ENCODE assay signal across 8 cellular contexts in the genomic region with DNA sequence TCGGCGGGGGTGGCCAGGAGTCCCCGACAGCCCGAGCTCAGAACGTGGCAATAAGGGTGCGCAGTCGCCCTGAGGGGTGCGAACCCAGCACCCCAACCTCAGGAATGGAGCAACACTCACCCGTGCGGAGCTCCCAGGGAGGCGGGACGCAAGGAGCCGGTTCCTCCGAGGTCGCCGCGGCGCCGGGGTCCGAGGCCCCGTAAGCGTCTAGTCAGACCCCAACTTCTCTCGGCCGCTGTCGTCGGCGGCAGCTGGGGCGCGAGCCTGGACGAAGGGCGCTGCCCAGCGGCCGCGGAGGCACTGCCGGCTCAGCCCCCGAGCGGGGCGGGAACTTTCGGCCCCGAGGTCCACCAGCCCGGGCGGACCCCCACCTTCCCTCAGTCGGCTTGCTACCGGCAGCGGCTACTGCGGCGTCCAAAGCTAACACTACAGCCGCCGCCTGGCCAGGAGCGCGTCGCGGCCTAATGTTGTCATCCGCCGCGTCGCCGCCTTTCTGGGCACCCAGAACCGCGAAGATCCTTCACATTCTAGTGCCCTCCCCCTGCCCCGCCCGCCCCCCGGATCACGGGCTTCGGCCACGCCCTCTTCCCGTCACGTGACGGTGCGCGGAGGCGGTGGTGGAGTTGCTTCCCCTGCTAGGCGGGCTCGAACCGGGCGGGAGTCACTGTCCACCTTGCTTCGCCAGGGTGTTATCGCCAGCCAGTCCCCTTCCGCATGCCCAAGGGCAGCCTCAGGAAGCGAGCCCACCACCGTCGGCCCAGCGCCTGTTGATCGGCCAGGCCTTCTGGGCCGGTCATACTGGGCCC. TPM values are rescaled to one million over a fixed set of nuclear protein-coding genes. Genes with fewer than 3 reads are reported as not detected.
DNase-seq lines count a peak whose midpoint lies in the region; ATAC-seq and TF ChIP-seq lines count a peak whose summit lies in the region.

A gene with protein sequence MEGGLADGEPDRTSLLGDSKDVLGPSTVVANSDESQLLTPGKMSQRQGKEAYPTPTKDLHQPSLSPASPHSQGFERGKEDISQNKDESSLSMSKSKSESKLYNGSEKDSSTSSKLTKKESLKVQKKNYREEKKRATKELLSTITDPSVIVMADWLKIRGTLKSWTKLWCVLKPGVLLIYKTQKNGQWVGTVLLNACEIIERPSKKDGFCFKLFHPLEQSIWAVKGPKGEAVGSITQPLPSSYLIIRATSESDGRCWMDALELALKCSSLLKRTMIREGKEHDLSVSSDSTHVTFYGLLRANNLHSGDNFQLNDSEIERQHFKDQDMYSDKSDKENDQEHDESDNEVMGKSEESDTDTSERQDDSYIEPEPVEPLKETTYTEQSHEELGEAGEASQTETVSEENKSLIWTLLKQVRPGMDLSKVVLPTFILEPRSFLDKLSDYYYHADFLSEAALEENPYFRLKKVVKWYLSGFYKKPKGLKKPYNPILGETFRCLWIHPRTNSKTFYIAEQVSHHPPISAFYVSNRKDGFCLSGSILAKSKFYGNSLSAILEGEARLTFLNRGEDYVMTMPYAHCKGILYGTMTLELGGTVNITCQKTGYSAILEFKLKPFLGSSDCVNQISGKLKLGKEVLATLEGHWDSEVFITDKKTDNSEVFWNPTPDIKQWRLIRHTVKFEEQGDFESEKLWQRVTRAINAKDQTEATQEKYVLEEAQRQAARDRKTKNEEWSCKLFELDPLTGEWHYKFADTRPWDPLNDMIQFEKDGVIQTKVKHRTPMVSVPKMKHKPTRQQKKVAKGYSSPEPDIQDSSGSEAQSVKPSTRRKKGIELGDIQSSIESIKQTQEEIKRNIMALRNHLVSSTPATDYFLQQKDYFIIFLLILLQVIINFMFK (minus strand): TSS at position 495 of the 806 bp plus-strand sequence. CDS start 72,220 bp downstream, outside the sequence.

- ATAC-seq in GM21576 (IDR thresholded peaks at IDR 0.05; ENCODE audit: unreplicated experiment), result peak; percentile 79

- no peaks in the 10 kb centered on the region for H3K9me3 ChIP-seq in mucosa of rectum (ENCODE audit: control insufficient read depth in 2 of 2, low read length in 2 of 2)

- TF ChIP-seq RAD21 in Ishikawa (IDR thresholded peaks at IDR 0.05; ENCODE audit: low read depth), result peak; percentile 33; the same call in 1 of the 2 replicates

- no peaks in the 10 kb centered on the region for H3K36me3 ChIP-seq in mucosa of rectum (ENCODE audit: control insufficient read depth in 2 of 2, insufficient read depth in 2 of 2, low read length in 2 of 2)

- peaks cover under 1 to 16% of the 10 kb centered on the region in 2 donors for H3K4me1 ChIP-seq in mucosa of rectum (ENCODE audit: control insufficient read depth in 2 of 2, insufficient read depth in 2 of 2, low read length in 2 of 2)

- H3K27ac ChIP-seq in mucosa of rectum (ENCODE audit: low read depth in 2 of 2, low read length in 2 of 2), result peak within 1 kb of the TSS; percentile 87 to 91

- DNase-seq in DMS153 treated with DMSO at 0.1 percent for 48 hours (lab: John Stamatoyannopoulos, UW; ENCODE audit: unreplicated experiment) (peak; percentile 78), OCI-M2 (lab: John Stamatoyannopoulos, UW; ENCODE audit: unreplicated experiment) (peak; percentile 43), activated T-cell treated with anti-CD3 and anti-CD28 coated beads for 48 hours (ENCODE audit: low read depth) (peak; percentile 95), epithelial cell of proximal tubule (ENCODE audit: low read depth) (peak; percentile 18)
- peak; percentile 99 for DNase-seq in stimulated activated CD8-positive, alpha-beta memory T cell treated with anti-CD3 and anti-CD28 coated beads, Interleukin-4, amount 100 ng/mL, for 48 hours

- no peak for TF ChIP-seq CTCF in epithelial cell of proximal tubule (conservative IDR thresholded peaks at IDR 0.05; ENCODE audit: low read depth, low read length)

- H3K9ac ChIP-seq in mucosa of rectum (ENCODE audit: low read depth in 1 of 2, low read length in 2 of 2), result peak within 1 kb of the TSS; percentile 89

- peak within 1 kb of the TSS; percentile 98 for H3K4me3 ChIP-seq in epithelial cell of proximal tubule (ENCODE audit: low read depth, low read length)
- peak within 1 kb of the TSS; percentile 82 to 84 for H3K4me3 ChIP-seq in mucosa of rectum (ENCODE audit: low read length in 2 of 2)

- H3K27me3 ChIP-seq in mucosa of rectum (ENCODE audit: control insufficient read depth in 2 of 2, insufficient read depth in 2 of 2, low read length in 2 of 2), result no peaks in the 10 kb centered on the region

- peak; percentile 24; the same call in 1 of the 2 replicates for TF ChIP-seq EP300 in Ishikawa (IDR thresholded peaks at IDR 0.05; ENCODE audit: borderline replicate concordance)

TF ChIP-seq in Ishikawa, 13 proteins besides CTCF, POLR2A, EP300 and RAD21:
- peak; percentile 36; the same call in 1 of the 2 replicates for TF ChIP-seq YY1 (IDR thresholded peaks at IDR 0.05; ENCODE audit: low read depth)
- TF ChIP-seq, protein P1, sequence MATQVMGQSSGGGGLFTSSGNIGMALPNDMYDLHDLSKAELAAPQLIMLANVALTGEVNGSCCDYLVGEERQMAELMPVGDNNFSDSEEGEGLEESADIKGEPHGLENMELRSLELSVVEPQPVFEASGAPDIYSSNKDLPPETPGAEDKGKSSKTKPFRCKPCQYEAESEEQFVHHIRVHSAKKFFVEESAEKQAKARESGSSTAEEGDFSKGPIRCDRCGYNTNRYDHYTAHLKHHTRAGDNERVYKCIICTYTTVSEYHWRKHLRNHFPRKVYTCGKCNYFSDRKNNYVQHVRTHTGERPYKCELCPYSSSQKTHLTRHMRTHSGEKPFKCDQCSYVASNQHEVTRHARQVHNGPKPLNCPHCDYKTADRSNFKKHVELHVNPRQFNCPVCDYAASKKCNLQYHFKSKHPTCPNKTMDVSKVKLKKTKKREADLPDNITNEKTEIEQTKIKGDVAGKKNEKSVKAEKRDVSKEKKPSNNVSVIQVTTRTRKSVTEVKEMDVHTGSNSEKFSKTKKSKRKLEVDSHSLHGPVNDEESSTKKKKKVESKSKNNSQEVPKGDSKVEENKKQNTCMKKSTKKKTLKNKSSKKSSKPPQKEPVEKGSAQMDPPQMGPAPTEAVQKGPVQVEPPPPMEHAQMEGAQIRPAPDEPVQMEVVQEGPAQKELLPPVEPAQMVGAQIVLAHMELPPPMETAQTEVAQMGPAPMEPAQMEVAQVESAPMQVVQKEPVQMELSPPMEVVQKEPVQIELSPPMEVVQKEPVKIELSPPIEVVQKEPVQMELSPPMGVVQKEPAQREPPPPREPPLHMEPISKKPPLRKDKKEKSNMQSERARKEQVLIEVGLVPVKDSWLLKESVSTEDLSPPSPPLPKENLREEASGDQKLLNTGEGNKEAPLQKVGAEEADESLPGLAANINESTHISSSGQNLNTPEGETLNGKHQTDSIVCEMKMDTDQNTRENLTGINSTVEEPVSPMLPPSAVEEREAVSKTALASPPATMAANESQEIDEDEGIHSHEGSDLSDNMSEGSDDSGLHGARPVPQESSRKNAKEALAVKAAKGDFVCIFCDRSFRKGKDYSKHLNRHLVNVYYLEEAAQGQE (IDR thresholded peaks at IDR 0.05; ENCODE audit: low read depth), result no peak
- TF ChIP-seq, protein P2, sequence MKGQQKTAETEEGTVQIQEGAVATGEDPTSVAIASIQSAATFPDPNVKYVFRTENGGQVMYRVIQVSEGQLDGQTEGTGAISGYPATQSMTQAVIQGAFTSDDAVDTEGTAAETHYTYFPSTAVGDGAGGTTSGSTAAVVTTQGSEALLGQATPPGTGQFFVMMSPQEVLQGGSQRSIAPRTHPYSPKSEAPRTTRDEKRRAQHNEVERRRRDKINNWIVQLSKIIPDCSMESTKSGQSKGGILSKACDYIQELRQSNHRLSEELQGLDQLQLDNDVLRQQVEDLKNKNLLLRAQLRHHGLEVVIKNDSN (IDR thresholded peaks at IDR 0.05), result peak; percentile 98
- TF ChIP-seq TCF12 (IDR thresholded peaks at IDR 0.05; ENCODE audit: low read depth), result no peak; the same call in 1 of the 2 replicates
- TF ChIP-seq CEBPB (IDR thresholded peaks at IDR 0.05), result no peak
- TF ChIP-seq, protein P3, sequence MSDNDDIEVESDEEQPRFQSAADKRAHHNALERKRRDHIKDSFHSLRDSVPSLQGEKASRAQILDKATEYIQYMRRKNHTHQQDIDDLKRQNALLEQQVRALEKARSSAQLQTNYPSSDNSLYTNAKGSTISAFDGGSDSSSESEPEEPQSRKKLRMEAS (IDR thresholded peaks at IDR 0.05), result peak; percentile 90
- 0 out of 2 replicates have a peak, but pooled peaks have one; percentile 2 for TF ChIP-seq TEAD4 (IDR thresholded peaks at IDR 0.05)
- TF ChIP-seq CREB1 (IDR thresholded peaks at IDR 0.05; ENCODE audit: low read depth), result peak; percentile 85
- TF ChIP-seq NFIC (IDR thresholded peaks at IDR 0.05), result 0 out of 2 replicates have a peak, but pooled peaks have one; percentile 24
- no peak for TF ChIP-seq FOXM1 (IDR thresholded peaks at IDR 0.05; ENCODE audit: borderline replicate concordance, low read depth)
- TF ChIP-seq TAF1 (IDR thresholded peaks at IDR 0.05; ENCODE audit: low read depth), result peak; percentile 84
- TF ChIP-seq ZBTB7A (IDR thresholded peaks at IDR 0.05; ENCODE audit: low read depth), result peak; percentile 70
- peak; percentile 88 for TF ChIP-seq EGR1 (IDR thresholded peaks at IDR 0.05)
TF ChIP-seq in Ishikawa: peak in this region for 9.

RNA-seq across cellular contexts. Expression of the gene that starts here (rescaled TPM):
- 38.8 and 46.5 TPM in 2 replicates for total RNA-seq in epithelial cell of proximal tubule

Comparison
In these comparisons a context has a peak if more than half of its experiments do, and no peak if none do; other contexts are left out.
1. Peak in every context shown above with its lines: DNase-seq, ATAC-seq, H3K4me3 ChIP-seq and H3K27ac ChIP-seq.
2. DNase-seq: peak in every context shown above with its lines; median percentile 99 in stimulated activated CD8-positive, alpha-beta memory T cell treated with anti-CD3 and anti-CD28 coated beads, Interleukin-4, amount 100 ng/mL, for 48 hours; 95 in activated T-cell treated with anti-CD3 and anti-CD28 coated beads for 48 hours; 78 in DMS153 treated with DMSO at 0.1 percent for 48 hours; 43 in OCI-M2; 18 in epithelial cell of proximal tubule.